ENCODE assay signal across 11 cellular contexts in the genomic region with DNA sequence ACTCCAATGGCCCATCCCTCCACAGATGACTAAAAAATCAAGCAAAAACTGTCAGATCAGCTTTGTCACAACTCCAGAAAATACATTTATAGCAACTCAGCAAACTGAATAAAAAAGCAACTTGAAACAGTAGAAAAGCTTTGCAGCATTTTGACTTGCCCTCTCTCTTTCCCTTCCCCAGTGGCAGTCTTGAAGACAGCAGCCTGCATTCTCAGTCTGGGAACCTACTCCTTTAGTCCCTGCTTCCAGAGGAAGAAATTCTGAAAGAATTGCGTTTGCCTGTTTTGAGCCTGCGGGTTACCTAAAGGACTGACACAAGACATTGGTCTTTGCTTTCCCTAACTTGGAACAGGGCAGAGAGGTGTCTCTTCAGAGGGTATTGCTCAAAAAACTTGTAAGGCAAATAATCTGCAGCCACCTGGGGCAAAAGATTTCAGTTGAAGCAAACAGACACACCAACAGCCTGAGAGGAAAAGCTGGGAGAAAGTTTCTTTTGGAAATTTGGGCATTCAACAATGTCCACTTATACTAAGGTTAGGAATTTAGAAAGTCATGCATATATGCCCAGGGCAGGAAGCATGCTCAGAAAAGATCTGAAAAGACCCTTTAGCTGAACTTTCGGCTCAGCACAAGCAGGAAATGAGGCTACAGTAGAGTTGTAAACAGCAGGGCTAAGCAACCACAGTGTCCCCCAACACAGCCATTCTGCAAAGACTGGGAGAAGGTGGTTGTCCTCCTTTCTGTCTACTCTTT. TPM values are rescaled to one million over a fixed set of nuclear protein-coding genes. Genes with fewer than 3 reads are reported as not detected.
A peak's percentile ranks its signal among the peaks of the same experiment; 100 is the strongest.
DNase-seq lines count a peak whose midpoint lies in the region; ATAC-seq, FAIRE-seq and TF ChIP-seq lines count a peak whose summit lies in the region.
"Had no signal": no experiment of that assay in that cellular context is flagged by ENCODE, and none has a peak within 500 bp of the region (broad histone marks: within the 10 kb centered on the region; RNA-seq: fewer than 3 reads in every experiment).

No MANE protein-coding gene starts in this region.

- H2AFZ ChIP-seq in PC-9: no peak overlapping the region

- 76 to 81% methylated on average over 3 of the region's 3 CpGs for WGBS in testis, 2 donors

- H3K27me3 ChIP-seq in PC-9 (ENCODE audit: insufficient read depth, low read depth) (no peaks in the 10 kb centered on the region), testis (no peaks in the 10 kb centered on the region)

- CTCF ChIA-PET in PC-9 (lab: Charles Lee): no interaction called here

- BruUV-seq in PC-9 (replicated peaks; lab: Mats Ljungman, UMichigan): no TSS peak

- POLR2A ChIA-PET in activated naive CD8-positive, alpha-beta T cell treated with anti-CD3 and anti-CD28 coated beads, Interleukin-2, amount 10 ng/mL, durations not matched to agents 7 days and 5 days (lab: Charles Lee): interaction anchor here (0.7 to 2.0 kb wide), 10 partner anchors 11 to 168 kb away, joined by 3 to 9 read pairs (median 4); a partner anchor contains a TSS
- POLR2A ChIA-PET in PC-9 (lab: Charles Lee; ENCODE audit: unreplicated experiment): no interaction called here

- H4K20me1 ChIP-seq in PC-9 (ENCODE audit: insufficient read depth): no peaks in the 10 kb centered on the region

- TF ChIP-seq CTCF in natural killer cell (IDR thresholded peaks at IDR 0.05): no peak
- no peak for TF ChIP-seq CTCF in PC-9 (conservative IDR thresholded peaks at IDR 0.05)
- TF ChIP-seq CTCF in testis (IDR thresholded peaks at IDR 0.05): no peak

- H3K4me3 ChIP-seq in PC-9 (no peak overlapping the region), testis (no peak overlapping the region)

- H3K4me3 Mint-ChIP-seq in activated naive CD8-positive, alpha-beta T cell treated with anti-CD3 and anti-CD28 coated beads, Interleukin-2, amount 10 ng/mL, durations not matched to agents 7 days and 5 days: peak overlapping the region; percentile 60
- H3K4me3 Mint-ChIP-seq in natural killer cell: peak overlapping the region; percentile 49

- no peak for TF ChIP-seq POLR2A in testis (IDR thresholded peaks at IDR 0.05)

- FAIRE-seq in HTR-8/SVneo (lab: Jason Lieb, UNC): no peak

- peaks cover 32% of the 10 kb centered on the region for H3K36me3 Mint-ChIP-seq in activated naive CD8-positive, alpha-beta T cell treated with anti-CD3 and anti-CD28 coated beads, Interleukin-2, amount 10 ng/mL, durations not matched to agents 7 days and 5 days
- H3K36me3 Mint-ChIP-seq in natural killer cell: peaks cover 12% of the 10 kb centered on the region

- no peak for DNase-seq in activated naive CD8-positive, alpha-beta T cell treated with anti-CD3 and anti-CD28 coated beads, Interleukin-2, amount 10 ng/mL, durations not matched to agents 7 days and 5 days
- DNase-seq in natural killer cell: no peak
- no peak for DNase-seq in HTR-8/SVneo (ENCODE audit: insufficient read length, low spot score)
- no peak for DNase-seq in PC-9
- DNase-seq in anterior cingulate cortex (lab: John Stamatoyannopoulos, UW): no peak
- DNase-seq in testis: no peak
- DNase-seq: activated CD4-positive, alpha-beta T cell treated with anti-CD3 and anti-CD28 coated beads for 48 hours; GF-D8; NCI-H524 treated with DMSO at 0.1 percent for 48 hours had no signal

- H3K79me2 ChIP-seq in PC-9 (ENCODE audit: low read depth): peaks cover 48% of the 10 kb centered on the region

- ATAC-seq in GM18511 (IDR thresholded peaks at IDR 0.05; ENCODE audit: unreplicated experiment) (peak; percentile 59), HG02798 (IDR thresholded peaks at IDR 0.05; ENCODE audit: poor library complexity, unreplicated experiment) (peak; percentile 36), natural killer cell (peak; percentile 46 to 78 (median 72))
- ATAC-seq in activated naive CD8-positive, alpha-beta T cell treated with anti-CD3 and anti-CD28 coated beads, Interleukin-2, amount 10 ng/mL, durations not matched to agents 7 days and 5 days (ENCODE audit: low read depth): peak; percentile 90

- intact Hi-C loops in natural killer cell (cut with micrococcal nuclease): loop anchor here (1.0 kb wide), 1 partner anchor 44 kb away; no protein-coding TSS in a partner anchor
- intact Hi-C loops in PC-9 (cut with micrococcal nuclease; ENCODE audit: unreplicated experiment): no loop called here
- intact Hi-C loops in testis (cut with DNase I; ENCODE audit: low total_unique reads): no loop called here

- H3K4me1 ChIP-seq in PC-9 (replicated peaks; ENCODE audit: insufficient read depth) (no peaks in the 10 kb centered on the region), testis (no peaks in the 10 kb centered on the region)

- no peak overlapping the region for H3K4me2 ChIP-seq in PC-9

- no peaks in the 10 kb centered on the region for H3K27me3 Mint-ChIP-seq in activated naive CD8-positive, alpha-beta T cell treated with anti-CD3 and anti-CD28 coated beads, Interleukin-2, amount 10 ng/mL, durations not matched to agents 7 days and 5 days
- no peaks in the 10 kb centered on the region for H3K27me3 Mint-ChIP-seq in natural killer cell (ENCODE audit: low read depth in 2 of 2)

- peak overlapping the region; percentile 81 for H3K27ac Mint-ChIP-seq in activated naive CD8-positive, alpha-beta T cell treated with anti-CD3 and anti-CD28 coated beads, Interleukin-2, amount 10 ng/mL, durations not matched to agents 7 days and 5 days
- H3K27ac Mint-ChIP-seq in natural killer cell: peak overlapping the region; percentile 81 to 88

- no peaks in the 10 kb centered on the region for H3K9me2 ChIP-seq in PC-9 (ENCODE audit: insufficient read depth)

- peaks cover 4% of the 10 kb centered on the region for H3K9me3 Mint-ChIP-seq in activated naive CD8-positive, alpha-beta T cell treated with anti-CD3 and anti-CD28 coated beads, Interleukin-2, amount 10 ng/mL, durations not matched to agents 7 days and 5 days
- H3K9me3 Mint-ChIP-seq in natural killer cell: peaks cover 0 to 3% of the 10 kb centered on the region in 2 donors

- H3K27ac ChIP-seq in PC-9 (no peak overlapping the region), testis (no peak overlapping the region)

- peaks cover 36% of the 10 kb centered on the region for H3K4me1 Mint-ChIP-seq in activated naive CD8-positive, alpha-beta T cell treated with anti-CD3 and anti-CD28 coated beads, Interleukin-2, amount 10 ng/mL, durations not matched to agents 7 days and 5 days
- H3K4me1 Mint-ChIP-seq in natural killer cell: peaks cover 18 to 22% of the 10 kb centered on the region in 2 donors

- no peaks in the 10 kb centered on the region for H3K9me3 ChIP-seq in PC-9 (ENCODE audit: insufficient read depth, low read depth)
- no peaks in the 10 kb centered on the region for H3K9me3 ChIP-seq in testis

- peaks cover 10% of the 10 kb centered on the region; the same call in 1 of the 2 replicates for H3F3A ChIP-seq in PC-9 (ENCODE audit: insufficient read depth, low read depth)

- H3K36me3 ChIP-seq in PC-9 (ENCODE audit: low read depth): 0 out of 2 replicates have a peak, but pooled peaks cover 4% of the 10 kb centered on the region
- no peaks in the 10 kb centered on the region for H3K36me3 ChIP-seq in testis (ENCODE audit: low read depth, missing control alignments)

RNA-seq across cellular contexts. Expression of a gene that starts 15.2 kb away (rescaled TPM):
- total RNA-seq in activated naive CD8-positive, alpha-beta T cell treated with anti-CD3 and anti-CD28 coated beads, Interleukin-2, amount 10 ng/mL, durations not matched to agents 7 days and 5 days: 10 to 100 TPM; 13.1 to 16.2 TPM
- 10 to 100 TPM; 13.4 to 18.9 (median 17.3) TPM for total RNA-seq in natural killer cell
- total RNA-seq in PC-9 (2021): 27.6 and 34.4 TPM in 2 replicates
- 10 to 100 TPM; 26.5 to 34.2 TPM for total RNA-seq in testis
- polyA plus RNA-seq in testis (ENCODE audit: insufficient read depth, low read depth, low replicate concordance): 18.4 TPM

RNA-seq across cellular contexts. Expression of a gene that starts 19.4 kb away (rescaled TPM):
- 10 to 100 TPM; 26.0 to 27.3 TPM for total RNA-seq in activated naive CD8-positive, alpha-beta T cell treated with anti-CD3 and anti-CD28 coated beads, Interleukin-2, amount 10 ng/mL, durations not matched to agents 7 days and 5 days
- total RNA-seq in natural killer cell (1 to 10 TPM; 4.4 to 6.2 (median 4.5) TPM), PC-9 (2021) (12.6 and 14.0 TPM in 2 replicates), testis (10 to 100 TPM in 1 of 2 donors, 1 to 10 TPM in 1; 6.9 to 10.6 TPM)
- 11.3 TPM for polyA plus RNA-seq in testis (ENCODE audit: insufficient read depth, low read depth, low replicate concordance)

RNA-seq across cellular contexts. Expression of a gene that starts 51.2 kb away (rescaled TPM):
- total RNA-seq in activated naive CD8-positive, alpha-beta T cell treated with anti-CD3 and anti-CD28 coated beads, Interleukin-2, amount 10 ng/mL, durations not matched to agents 7 days and 5 days: 10 to 100 TPM; 11.4 to 11.8 TPM
- total RNA-seq in natural killer cell (1 to 10 TPM; 3.0 to 3.9 (median 3.6) TPM), PC-9 (2021) (8.1 and 11.0 TPM in 2 replicates), testis (10 to 100 TPM; 30.6 to 67.2 TPM)
- polyA plus RNA-seq in testis (ENCODE audit: insufficient read depth, low read depth, low replicate concordance): 46.9 TPM

Comparison
In these comparisons a context has a peak if more than half of its experiments do, and no peak if none do; other contexts are left out.
1. ATAC-seq: peak in every context shown above with its lines; median percentile 90 in activated naive CD8-positive, alpha-beta T cell treated with anti-CD3 and anti-CD28 coated beads, Interleukin-2, amount 10 ng/mL, durations not matched to agents 7 days and 5 days; 72 in natural killer cell; 59 in GM18511; 36 in HG02798.